In the genomic region with DNA sequence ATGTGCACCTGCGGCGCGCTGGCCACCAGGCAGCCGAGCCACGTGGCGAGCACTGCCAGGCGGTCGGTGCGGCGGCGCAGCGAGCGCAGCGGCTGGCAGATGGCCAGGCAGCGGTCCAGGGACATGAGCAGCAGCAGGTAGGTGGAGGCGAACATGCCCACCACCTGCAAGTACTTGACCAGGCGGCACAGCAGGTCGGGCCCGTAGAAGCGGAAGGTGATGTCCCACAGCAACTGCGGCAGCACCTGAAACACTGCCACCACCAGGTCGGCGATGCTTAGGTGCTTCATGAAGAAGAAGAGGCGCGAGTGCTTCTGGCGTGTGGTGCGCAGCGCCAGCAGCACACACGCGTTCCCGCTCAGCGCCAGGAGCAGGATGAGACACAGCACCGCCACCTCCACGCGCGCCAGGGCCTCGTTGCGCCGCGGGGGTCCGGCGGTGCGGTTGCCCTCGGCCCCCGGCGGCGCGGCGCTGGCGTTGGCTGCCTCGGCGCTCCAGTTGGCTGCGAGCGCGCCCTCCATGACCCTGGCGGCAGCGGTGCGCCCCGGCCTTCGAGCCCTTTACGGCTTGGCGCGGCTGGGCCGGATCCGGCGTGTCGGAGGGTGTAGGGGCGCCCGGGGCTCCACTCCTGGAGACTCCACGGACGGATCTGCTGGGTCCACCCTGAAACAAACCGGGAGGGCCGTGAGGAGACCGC, we compare ENCODE assay signal across 10 cellular contexts. TPM values are rescaled to one million over a fixed set of nuclear protein-coding genes. Genes with fewer than 3 reads are reported as not detected.
DNase-seq lines count a peak whose midpoint lies in the region; ATAC-seq, FAIRE-seq and TF ChIP-seq lines count a peak whose summit lies in the region.
"Had no signal": no experiment of that assay in that cellular context is flagged by ENCODE, and none has a peak within 500 bp of the region (broad histone marks: within the 10 kb centered on the region; RNA-seq: fewer than 3 reads in every experiment).

No MANE protein-coding gene starts in this region.

- DNase-seq in GM10266 (ENCODE audit: extremely low spot score) = peak; percentile 81
- DNase-seq in GM20000 (ENCODE audit: low spot score) = peak; percentile 88
- no peak for DNase-seq in astrocyte of the spinal cord (ENCODE audit: low read depth, low spot score)
- DNase-seq in right lobe of liver = peak in 1 of 3 donors; percentile 34
- DNase-seq in NCI-H82 treated with DMSO at 0.1 percent for 48 hours (lab: John Stamatoyannopoulos, UW; ENCODE audit: unreplicated experiment) = no peak
- no peak for DNase-seq in SHP77 treated with DMSO at 0.1 percent for 48 hours (lab: John Stamatoyannopoulos, UW)
- no peak for DNase-seq in urothelium cell line (ENCODE audit: low spot score)

- TF ChIP-seq CTCF in GM10266 (IDR thresholded peaks at IDR 0.05; ENCODE audit: control insufficient read depth, insufficient read depth, low read depth, missing control alignments) (peak; percentile 52), GM20000 (IDR thresholded peaks at IDR 0.05; ENCODE audit: extremely low read depth, missing control alignments) (peak; percentile 33), astrocyte of the spinal cord (IDR thresholded peaks at IDR 0.05; ENCODE audit: low read depth, low read length) (peak; percentile 30), right lobe of liver (IDR thresholded peaks at IDR 0.05) (peak in 3 of 4 donors; percentile 15 to 23 (median 20))

- ATAC-seq in HG03571 (IDR thresholded peaks at IDR 0.05; ENCODE audit: unreplicated experiment) (peak; percentile 53), right lobe of liver (peak in 2 of 4 donors; percentile 33 to 47)

- H3K27ac ChIP-seq in right lobe of liver = no peak overlapping the region
- H3K27ac ChIP-seq: ovary, SK-N-MC had no signal

- TF ChIP-seq POLR2A in right lobe of liver (IDR thresholded peaks at IDR 0.05) = no peak

- peaks cover 0 to 13% (median 0%) of the 10 kb centered on the region in 4 donors for H3K4me1 ChIP-seq in right lobe of liver

- FAIRE-seq in urothelium cell line (lab: Jason Lieb, UNC) = no peak

- H3K36me3 ChIP-seq in right lobe of liver = no peaks in the 10 kb centered on the region
- H3K36me3 ChIP-seq: ovary had no signal

- no CpG with 5 or more reads among the region's 74 CpGs for WGBS in right lobe of liver (ENCODE audit: insufficient coverage, low coverage, low lambda C conversion rate, missing lambda C conversion rate)

- H3K9me3 ChIP-seq in right lobe of liver = no peaks in the 10 kb centered on the region
- H3K9me3 ChIP-seq: ovary had no signal

- in situ Hi-C loops in astrocyte of the spinal cord (cut with HindIII; ENCODE audit: low sequenced_read_pairs) = no loop called here

- H3K27me3 ChIP-seq in right lobe of liver = peaks cover 0 to 3% of the 10 kb centered on the region in 2 donors
- H3K27me3 ChIP-seq: ovary had no signal

- intact Hi-C loops in right lobe of liver (cut with DNase I) = loop anchor here in 1 of 2 donors (10.0 kb wide), 1 partner anchor 187 kb away; no protein-coding TSS in a partner anchor

- H3K4me3 ChIP-seq in astrocyte of the spinal cord (ENCODE audit: low read depth, low read length) (peak overlapping the region; percentile 58), right lobe of liver (no peak overlapping the region)
- H3K4me3 ChIP-seq: ovary, SK-N-MC had no signal

RNA-seq across cellular contexts. Expression of a gene that starts 1.6 kb away (rescaled TPM):
- total RNA-seq in right lobe of liver = under 1 TPM; 0.04 to 0.31 (median 0.20) TPM

RNA-seq across cellular contexts. Expression of a gene that starts 34.2 kb away (rescaled TPM):
- total RNA-seq in right lobe of liver = not detected

Comparison
In these comparisons a context has a peak if more than half of its experiments do, and no peak if none do; other contexts are left out.
1. DNase-seq: peak in GM10266 (single experiment) and GM20000 (single experiment); none in astrocyte of the spinal cord (single experiment), NCI-H82 treated with DMSO at 0.1 percent for 48 hours (single experiment), SHP77 treated with DMSO at 0.1 percent for 48 hours (single experiment) and urothelium cell line (single experiment).
2. Peak in every context shown above with its lines, with median percentiles within 50 percentile points of each other: CTCF ChIP-seq.